In genomic region chr14:34460841-34461240, GRCh38 we compare ENCODE assay signal across 8 cellular contexts. TPM values are rescaled to one million over a fixed set of nuclear protein-coding genes. Genes with fewer than 3 reads are reported as not detected.
A peak's percentile ranks its signal among the peaks of the same experiment; 100 is the strongest.
DNase-seq lines count a peak whose midpoint lies in the region; ATAC-seq and TF ChIP-seq lines count a peak whose summit lies in the region.

No MANE protein-coding gene starts in this region.

- peaks cover 23 to 41% (median 31%) of the 10 kb centered on the region in 10 experiments for H3K4me1 ChIP-seq in BLaER1 treated with 17β-estradiol and CSF1 and Interleukin-3, amounts not matched to agents 10 nM and 100 nM

- peak overlapping the region; percentile 76 to 82 for H3K27ac Mint-ChIP-seq in natural killer cell

- peaks cover 10 to 15% of the 10 kb centered on the region in 2 donors for H3K4me1 Mint-ChIP-seq in natural killer cell

- H3K36me3 Mint-ChIP-seq in natural killer cell = no peaks in the 10 kb centered on the region

- H3K4me3 ChIP-seq in BLaER1 treated with 17β-estradiol and CSF1 and Interleukin-3, amounts not matched to agents 10 nM and 100 nM = peak overlapping the region; percentile 67 to 87 (median 80)
- H3K4me3 ChIP-seq in LNCaP clone FGC (ENCODE audit: low read depth, low read length) = peak overlapping the region; percentile 63
- peak overlapping the region; percentile 76 for H3K4me3 ChIP-seq in coronary artery

- no peaks in the 10 kb centered on the region for H3K9me3 ChIP-seq in BLaER1 treated with 17β-estradiol and CSF1 and Interleukin-3, amounts not matched to agents 10 nM and 100 nM (replicated peaks in 1 of 11)

- H3K27ac ChIP-seq in BLaER1 treated with 17β-estradiol and CSF1 and Interleukin-3, amounts not matched to agents 10 nM and 100 nM = peak overlapping the region in 10 of 11 experiments; percentile 27 to 92 (median 86); a peak in 17 of 22 replicates
- H3K27ac ChIP-seq in coronary artery = peak overlapping the region; percentile 91 to 92

- DNase-seq in LNCaP clone FGC (ENCODE audit: low read depth) (no peak), coronary artery (ENCODE audit: low spot score) (no peak), natural killer cell (no peak), NCI-H748 (lab: John Stamatoyannopoulos, UW; ENCODE audit: unreplicated experiment) (no peak), left colon (no peak), NCI-H2081 (lab: John Stamatoyannopoulos, UW) (no peak)

- H3K27me3 ChIP-seq in BLaER1 treated with 17β-estradiol and CSF1 and Interleukin-3, amounts not matched to agents 10 nM and 100 nM = no peaks in the 10 kb centered on the region

- intact Hi-C loops in natural killer cell (cut with micrococcal nuclease) = loop anchor here (5.0 kb wide), 1 partner anchor 76 kb away; the partner anchor contains the start of gene EAPP
- intact Hi-C loops in left colon (cut with DNase I, micrococcal nuclease) = no loop called here

- no peak for TF ChIP-seq CTCF in LNCaP clone FGC (IDR thresholded peaks at IDR 0.05; ENCODE audit: control insufficient read depth, extremely low read depth, insufficient read depth)
- no peak for TF ChIP-seq CTCF in coronary artery (IDR thresholded peaks at IDR 0.05)
- no peak for TF ChIP-seq CTCF in natural killer cell (IDR thresholded peaks at IDR 0.05)

- peaks cover 8 to 55% (median 32%) of the 10 kb centered on the region in 11 experiments; a peak in 19 of 22 replicates for H4K20me1 ChIP-seq in BLaER1 treated with 17β-estradiol and CSF1 and Interleukin-3, amounts not matched to agents 10 nM and 100 nM

- peak overlapping the region; percentile 81 to 94 (median 91) for H3K9ac ChIP-seq in BLaER1 treated with 17β-estradiol and CSF1 and Interleukin-3, amounts not matched to agents 10 nM and 100 nM

- peaks cover 9 to 25% (median 19%) of the 10 kb centered on the region in 11 experiments for H3K36me3 ChIP-seq in BLaER1 treated with 17β-estradiol and CSF1 and Interleukin-3, amounts not matched to agents 10 nM and 100 nM

- ATAC-seq in natural killer cell (no peak), left colon (no peak), GM18868 (IDR thresholded peaks at IDR 0.05; ENCODE audit: unreplicated experiment) (no peak)

- no peaks in the 10 kb centered on the region for H3K9me3 Mint-ChIP-seq in natural killer cell

- H3K4me3 Mint-ChIP-seq in natural killer cell = peak overlapping the region; percentile 92

- H3K4me2 ChIP-seq in BLaER1 treated with 17β-estradiol and CSF1 and Interleukin-3, amounts not matched to agents 10 nM and 100 nM = peak overlapping the region; percentile 68 to 91 (median 88)

- H3K27me3 Mint-ChIP-seq in natural killer cell (ENCODE audit: low read depth in 2 of 2) = no peaks in the 10 kb centered on the region

RNA-seq across cellular contexts. Expression of gene SPTSSA, which starts 1.2 kb away (rescaled TPM):
- 1 to 10 TPM; 3.2 to 4.9 (median 4.9) TPM for total RNA-seq in natural killer cell
- total RNA-seq in left colon = 10 to 100 TPM; 47.4 to 59.1 TPM

Comparison
In these comparisons a context has a peak if more than half of its experiments do, and no peak if none do; other contexts are left out.
1. RNA of gene SPTSSA, which starts 1.2 kb away (total RNA-seq): 47.4 to 59.1 TPM in left colon; 3.2 to 4.9 TPM in natural killer cell; every median in the first group is over 4 times any median in the second.
2. Peak in every context shown above with its lines, with median percentiles within 50 percentile points of each other: H3K4me3 ChIP-seq.